In genomic region chr3:127455541-127456450, GRCh38 we compare ENCODE assay signal across 8 cellular contexts.
DNase-seq lines count a peak whose midpoint lies in the region; ATAC-seq, FAIRE-seq and TF ChIP-seq lines count a peak whose summit lies in the region.

No MANE protein-coding gene starts in this region.

- H3K4me3 Mint-ChIP-seq in CD8-positive, alpha-beta memory T cell: peak overlapping the region in 2 of 7 donors; percentile 6 to 65
- no peak overlapping the region for H3K4me3 Mint-ChIP-seq in activated naive CD8-positive, alpha-beta T cell treated with anti-CD3 and anti-CD28 coated beads, Interleukin-2, amount 50 U/mL, for 24 hours

- TF ChIP-seq CTCF in PC-9 (conservative IDR thresholded peaks at IDR 0.05) (peak; percentile 82), heart left ventricle (IDR thresholded peaks at IDR 0.05) (peak; percentile 85 to 98 (median 93)), pancreas (IDR thresholded peaks at IDR 0.05) (peak; percentile 91 to 97 (median 96))

- no peaks in the 10 kb centered on the region for H3K9me2 ChIP-seq in PC-9 (ENCODE audit: insufficient read depth)

- FAIRE-seq in pancreas (lab: Jason Lieb, UNC): no peak

- H3K27me3 Mint-ChIP-seq in CD8-positive, alpha-beta memory T cell: peaks cover 35 to 65% of the 10 kb centered on the region in 2 donors
- peaks cover 60% of the 10 kb centered on the region for H3K27me3 Mint-ChIP-seq in activated naive CD8-positive, alpha-beta T cell treated with anti-CD3 and anti-CD28 coated beads, Interleukin-2, amount 50 U/mL, for 24 hours

- peak; percentile 79 for ATAC-seq in GM19467 (IDR thresholded peaks at IDR 0.05; ENCODE audit: unreplicated experiment)
- peak; percentile 93 for ATAC-seq in activated naive CD8-positive, alpha-beta T cell treated with anti-CD3 and anti-CD28 coated beads, Interleukin-2, amount 50 U/mL, for 24 hours
- ATAC-seq in heart left ventricle: peak; percentile 55 to 93 (median 87)
- peak; percentile 93 to 97 (median 94) for ATAC-seq in pancreas
- no peak for ATAC-seq in GM18517 (IDR thresholded peaks at IDR 0.05; ENCODE audit: unreplicated experiment)

- H3K36me3 ChIP-seq in CD8-positive, alpha-beta memory T cell (ENCODE audit: insufficient read depth, low read length): no peaks in the 10 kb centered on the region
- H3K36me3 ChIP-seq in PC-9 (ENCODE audit: low read depth) (no peaks in the 10 kb centered on the region), heart left ventricle (no peaks in the 10 kb centered on the region), pancreas (no peaks in the 10 kb centered on the region)

- no peak overlapping the region; the same call in 1 of the 2 replicates for H2AFZ ChIP-seq in PC-9

- H3K9me3 ChIP-seq in CD8-positive, alpha-beta memory T cell (ENCODE audit: low read length): no peaks in the 10 kb centered on the region
- no peaks in the 10 kb centered on the region for H3K9me3 ChIP-seq in PC-9 (ENCODE audit: insufficient read depth, low read depth)
- no peaks in the 10 kb centered on the region for H3K9me3 ChIP-seq in heart left ventricle
- H3K9me3 ChIP-seq in pancreas: no peaks in the 10 kb centered on the region

- H3K27me3 ChIP-seq in CD8-positive, alpha-beta memory T cell (ENCODE audit: insufficient read depth, low read length, poor library complexity, severe bottlenecking): peaks cover 12% of the 10 kb centered on the region
- H3K27me3 ChIP-seq in PC-9 (ENCODE audit: insufficient read depth, low read depth): peaks cover 60% of the 10 kb centered on the region
- H3K27me3 ChIP-seq in heart left ventricle: peaks cover 12 to 68% (median 54%) of the 10 kb centered on the region in 9 donors
- H3K27me3 ChIP-seq in pancreas: peaks cover 0 to 19% (median 5%) of the 10 kb centered on the region in 4 donors

- no peak overlapping the region for H3K4me3 ChIP-seq in CD8-positive, alpha-beta memory T cell (ENCODE audit: low read length)
- H3K4me3 ChIP-seq in Jurkat, Clone E6-1 (ENCODE audit: low read length): no peak overlapping the region
- H3K4me3 ChIP-seq in PC-9 (peak overlapping the region; percentile 39; the same call in 1 of the 2 replicates), heart left ventricle (peak overlapping the region in 10 of 12 donors; percentile 8 to 47 (median 30)), pancreas (peak overlapping the region in 1 of 4 donors; percentile 38)

- no peak for TF ChIP-seq POLR2A in heart left ventricle (IDR thresholded peaks at IDR 0.05)

- H3K27ac ChIP-seq in CD8-positive, alpha-beta memory T cell (ENCODE audit: low read depth, low read length): no peak overlapping the region
- H3K27ac ChIP-seq in PC-9 (no peak overlapping the region), heart left ventricle (no peak overlapping the region), pancreas (no peak overlapping the region)

- H3K9me3 Mint-ChIP-seq in CD8-positive, alpha-beta memory T cell: no peaks in the 10 kb centered on the region
- no peaks in the 10 kb centered on the region for H3K9me3 Mint-ChIP-seq in activated naive CD8-positive, alpha-beta T cell treated with anti-CD3 and anti-CD28 coated beads, Interleukin-2, amount 50 U/mL, for 24 hours

- peak overlapping the region; percentile 70 for H3K4me2 ChIP-seq in PC-9

- H3K36me3 Mint-ChIP-seq in CD8-positive, alpha-beta memory T cell: peaks cover 0 to 3% (median 0%) of the 10 kb centered on the region in 3 donors
- H3K36me3 Mint-ChIP-seq in activated naive CD8-positive, alpha-beta T cell treated with anti-CD3 and anti-CD28 coated beads, Interleukin-2, amount 50 U/mL, for 24 hours (ENCODE audit: low read depth): no peaks in the 10 kb centered on the region

- peak in 4 of 5 donors; percentile 6 to 34 (median 15) for DNase-seq in CD8-positive, alpha-beta memory T cell
- DNase-seq in Jurkat, Clone E6-1 (ENCODE audit: low read depth, low spot score): peak; percentile 34
- DNase-seq in PC-9 (peak in 1 of 2 experiments; percentile 90), heart left ventricle (peak; percentile 57 to 86 (median 66)), pancreas (peak; percentile 41 to 94 (median 76))
- DNase-seq in activated naive CD8-positive, alpha-beta T cell treated with anti-CD3 and anti-CD28 coated beads, Interleukin-2, amount 50 U/mL, for 24 hours: peak; percentile 77

- 2 to 7% (median 4%) methylated on average over 26 to 67 of the region's 67 CpGs for WGBS in heart left ventricle, 4 donors
- WGBS in pancreas, 2 donors: 5 to 9% methylated on average over 39 to 67 of the region's 67 CpGs

- peaks cover 10 to 22% (median 13%) of the 10 kb centered on the region in 3 donors for H3K4me1 Mint-ChIP-seq in CD8-positive, alpha-beta memory T cell
- H3K4me1 Mint-ChIP-seq in activated naive CD8-positive, alpha-beta T cell treated with anti-CD3 and anti-CD28 coated beads, Interleukin-2, amount 50 U/mL, for 24 hours: peaks cover 7% of the 10 kb centered on the region

- H3K27ac Mint-ChIP-seq in CD8-positive, alpha-beta memory T cell: no peak overlapping the region
- no peak overlapping the region for H3K27ac Mint-ChIP-seq in activated naive CD8-positive, alpha-beta T cell treated with anti-CD3 and anti-CD28 coated beads, Interleukin-2, amount 50 U/mL, for 24 hours

- POLR2A ChIA-PET in CD8-positive, alpha-beta memory T cell (lab: Charles Lee): no interaction called here
- POLR2A ChIA-PET in PC-9 (lab: Charles Lee; ENCODE audit: unreplicated experiment): no interaction called here

- no peaks in the 10 kb centered on the region for H3F3A ChIP-seq in PC-9 (ENCODE audit: insufficient read depth, low read depth)

- intact Hi-C loops in PC-9 (cut with micrococcal nuclease; ENCODE audit: unreplicated experiment) (loop anchor here (1.0 to 10.0 kb wide), 8 partner anchors 87 to 978 kb away; partner anchors contain the start of genes CHST13 and ZXDC), heart left ventricle (cut with DNase I) (loop anchor here (1.0 to 10.0 kb wide), 13 partner anchors 271 to 933 kb away; partner anchors contain the start of genes CHST13 (in 7 of the 10) and PLXNA1 (in 4 of the 10)), pancreas (cut with DNase I) (loop anchor here in 1 of 3 donors (10.0 kb wide), 3 partner anchors 481 to 931 kb away; partner anchors contain the start of gene CHST13)

- H4K20me1 ChIP-seq in PC-9 (ENCODE audit: insufficient read depth): no peaks in the 10 kb centered on the region

- CTCF ChIA-PET in CD8-positive, alpha-beta memory T cell (lab: Charles Lee): interaction anchor here (1.3 kb wide), 1 partner anchor 933 kb away, joined by 4 read pairs; no protein-coding TSS in a partner anchor
- CTCF ChIA-PET in PC-9 (lab: Charles Lee): interaction anchor here (0.6 to 1.1 kb wide), 6 partner anchors 201 to 703 kb away, joined by 3 to 5 read pairs (median 3); no protein-coding TSS in a partner anchor

- H3K79me2 ChIP-seq in PC-9 (ENCODE audit: low read depth): no peaks in the 10 kb centered on the region

- H3K4me1 ChIP-seq in CD8-positive, alpha-beta memory T cell (ENCODE audit: insufficient read depth, low read length): no peaks in the 10 kb centered on the region
- H3K4me1 ChIP-seq in PC-9 (replicated peaks; ENCODE audit: insufficient read depth) (peaks cover 11% of the 10 kb centered on the region), heart left ventricle (peaks cover 0 to 24% (median 17%) of the 10 kb centered on the region in 12 donors), pancreas (peaks cover 0 to 5% (median 0%) of the 10 kb centered on the region in 3 donors)

- no TSS peak for BruUV-seq in PC-9 (replicated peaks; lab: Mats Ljungman, UMichigan)

Comparison
In these comparisons a context has a peak if more than half of its experiments do, and no peak if none do; other contexts are left out.
1. H3K4me3 ChIP-seq: peak in PC-9 (single experiment) and heart left ventricle (10 of 12); none in CD8-positive, alpha-beta memory T cell (single experiment) and Jurkat, Clone E6-1 (single experiment).
2. Peak in every context shown above with its lines, with median percentiles within 50 percentile points of each other: CTCF ChIP-seq.